In genomic region chr18:45628979-45629958, GRCh38 we compare ENCODE assay signal across 16 cellular contexts.
DNase-seq lines count a peak whose midpoint lies in the region; ATAC-seq and TF ChIP-seq lines count a peak whose summit lies in the region.
"Had no signal": no experiment of that assay in that cellular context is flagged by ENCODE, and none has a peak within 500 bp of the region (broad histone marks: within the 10 kb centered on the region; RNA-seq: fewer than 3 reads in every experiment).

No MANE protein-coding gene starts in this region.

- TF ChIP-seq CTCF in NB4 (IDR thresholded peaks at IDR 0.05; ENCODE audit: low read depth, low read length): no peak

- H3K4me3 ChIP-seq in NB4 (ENCODE audit: low read depth, low read length): no peak overlapping the region
- H3K4me3 ChIP-seq: BLaER1, right lobe of liver had no signal

- ATAC-seq in GM18870 (IDR thresholded peaks at IDR 0.05; ENCODE audit: unreplicated experiment): no peak
- ATAC-seq: HCT116, left lobe of liver had no signal

- no peak for TF ChIP-seq POLR2A in NB4 (IDR thresholded peaks at IDR 0.05; ENCODE audit: extremely low read depth, insufficient read length)

- peak; percentile 52 for DNase-seq in ELR (ENCODE audit: low read depth)
- DNase-seq in NB4 (ENCODE audit: low read depth): peak; percentile 50
- peak; percentile 51 for DNase-seq in astrocyte of the hippocampus (ENCODE audit: low read depth, low spot score)
- DNase-seq in kidney tubule cell (ENCODE audit: low spot score): peak; percentile 77
- DNase-seq in NCI-H774 (lab: John Stamatoyannopoulos, UW): no peak
- DNase-seq in amniotic stem cell (lab: John Stamatoyannopoulos, UW): no peak
- DNase-seq in NCI-H345 treated with DMSO at 0.1 percent for 48 hours (lab: John Stamatoyannopoulos, UW; ENCODE audit: unreplicated experiment): no peak
- DNase-seq: activated T-cell treated with anti-CD3 and anti-CD28 coated beads, Interleukin-2, amount 50 U/mL, for 1 hour; glutamatergic neuron; naive B cell; NCI-H1436; right lobe of liver had no signal

Comparison
In these comparisons a context has a peak if more than half of its experiments do, and no peak if none do; other contexts are left out.
1. DNase-seq: peak in ELR (single experiment), NB4 (single experiment), astrocyte of the hippocampus (single experiment) and kidney tubule cell (single experiment); none in NCI-H774 (single experiment), amniotic stem cell (single experiment) and NCI-H345 treated with DMSO at 0.1 percent for 48 hours (single experiment).